In genomic region chr21:43775190-43775589, GRCh38 we compare ENCODE assay signal across 8 cellular contexts. TPM values are rescaled to one million over a fixed set of nuclear protein-coding genes. Genes with fewer than 3 reads are reported as not detected.
DNase-seq lines count a peak whose midpoint lies in the region; ATAC-seq and TF ChIP-seq lines count a peak whose summit lies in the region.

No MANE protein-coding gene starts in this region.

- TF ChIP-seq CTCF in fibroblast of pulmonary artery (IDR thresholded peaks at IDR 0.05; ENCODE audit: low read length, missing control alignments), result no peak
- TF ChIP-seq CTCF in psoas muscle (IDR thresholded peaks at IDR 0.05), result no peak

- 77 to 89% (median 83%) methylated on average over 12 of the region's 12 CpGs for WGBS in psoas muscle, 3 donors

- H3K4me3 ChIP-seq in SK-N-MC, result peak overlapping the region; percentile 91
- H3K4me3 ChIP-seq in fibroblast of pulmonary artery (replicated peaks; ENCODE audit: low read depth, low read length), result peak overlapping the region; percentile 74
- H3K4me3 ChIP-seq in psoas muscle, result peak overlapping the region; percentile 83

- no peak for ATAC-seq in psoas muscle

- H3K4me1 ChIP-seq in ES-I3 (ENCODE audit: insufficient read depth, low read length), result peaks cover 20% of the 10 kb centered on the region
- H3K4me1 ChIP-seq in psoas muscle, result peaks cover 7% of the 10 kb centered on the region

- no peaks in the 10 kb centered on the region for H3K27me3 ChIP-seq in psoas muscle (ENCODE audit: insufficient read depth in 3 of 3, low read length in 2 of 3)

- H3K36me3 ChIP-seq in ES-I3 (ENCODE audit: insufficient read depth, low read length) (peaks cover 5% of the 10 kb centered on the region), SK-N-MC (ENCODE audit: insufficient read depth, low read length) (peaks cover 12% of the 10 kb centered on the region), psoas muscle (ENCODE audit: insufficient read depth in 1 of 2, low read depth in 1 of 2) (peaks cover 2 to 25% of the 10 kb centered on the region in 2 donors)

- H3K27ac ChIP-seq in SK-N-MC, result 0 out of 2 replicates have a peak overlapping the region, but pooled peaks have one; percentile 9
- no peak overlapping the region for H3K27ac ChIP-seq in psoas muscle

- no peak for DNase-seq in SK-N-MC (ENCODE audit: low read depth, low spot score)
- no peak for DNase-seq in fibroblast of pulmonary artery (ENCODE audit: low read depth)
- peak in 1 of 2 donors; percentile 45 for DNase-seq in psoas muscle
- DNase-seq in T1000 (lab: John Stamatoyannopoulos, UW), result no peak
- DNase-seq in NCI-H187 (lab: John Stamatoyannopoulos, UW), result no peak
- DNase-seq in DMS53 treated with DMSO at 0.1 percent for 48 hours (lab: John Stamatoyannopoulos, UW; ENCODE audit: unreplicated experiment), result no peak
- DNase-seq in dedifferentiated amniotic fluid mesenchymal stem cell (ENCODE audit: extremely low spot score), result no peak

- intact Hi-C loops in psoas muscle (cut with DNase I), result loop anchor here in 1 of 2 donors (5.0 kb wide), 1 partner anchor 58 kb away; the partner anchor contains the start of gene PDXK

- H3K9ac ChIP-seq in ES-I3 (ENCODE audit: low read depth, low read length), result peak overlapping the region; percentile 100
- peak overlapping the region; percentile 80 for H3K9ac ChIP-seq in SK-N-MC (ENCODE audit: insufficient read length)

- H3K9me3 ChIP-seq in ES-I3 (ENCODE audit: control insufficient read depth, insufficient read depth, low read length) (no peaks in the 10 kb centered on the region), SK-N-MC (ENCODE audit: low read depth, low read length) (no peaks in the 10 kb centered on the region), psoas muscle (no peaks in the 10 kb centered on the region)

RNA-seq across cellular contexts. Expression of gene CSTB, which starts 0.9 kb away (rescaled TPM):
- 10 to 100 TPM; 16.0 to 24.8 (median 20.7) TPM for total RNA-seq in psoas muscle
- 10 to 100 TPM; 16.7 to 35.2 (median 25.2) TPM for polyA plus RNA-seq in psoas muscle

RNA-seq across cellular contexts. Expression of gene RRP1, which starts 14.2 kb away (rescaled TPM):
- total RNA-seq in psoas muscle, result 10 to 100 TPM in 3 of 4 donors, 1 to 10 TPM in 1; 9.5 to 29.7 (median 19.2) TPM
- 10 to 100 TPM; 14.7 to 22.0 (median 16.3) TPM for polyA plus RNA-seq in psoas muscle

RNA-seq across cellular contexts. Expression of gene PDXK, which starts 56.3 kb away (rescaled TPM):
- total RNA-seq in psoas muscle, result 10 to 100 TPM; 28.8 to 43.2 (median 38.5) TPM
- 10 to 100 TPM; 17.2 to 96.5 (median 20.2) TPM for polyA plus RNA-seq in psoas muscle
